8 cellular contexts compared by ENCODE assay signal in genomic region chr14:54650331-54651017, GRCh38.
DNase-seq lines count a peak whose midpoint lies in the region; ATAC-seq and TF ChIP-seq lines count a peak whose summit lies in the region.

No MANE protein-coding gene starts in this region.

- ATAC-seq in heart left ventricle (peak in 3 of 4 donors; percentile 12 to 33 (median 16)), HG02798 (IDR thresholded peaks at IDR 0.05; ENCODE audit: poor library complexity, unreplicated experiment) (no peak)

- 21 to 24% (median 22%) methylated on average over 11 of the region's 11 CpGs for WGBS in heart left ventricle, 4 donors

- POLR2A ChIA-PET in GM10248 (lab: Yijun Ruan, JAX) = no interaction called here

- H3K4me3 Mint-ChIP-seq in Calu3 (ENCODE audit: low read depth, unreplicated experiment) = peak overlapping the region; percentile 33

- no peak for TF ChIP-seq CTCF in Calu3 (IDR thresholded peaks at IDR 0.05; ENCODE audit: unreplicated experiment)
- no peak for TF ChIP-seq CTCF in heart left ventricle (IDR thresholded peaks at IDR 0.05)
- no peak for TF ChIP-seq CTCF in GM10248 (IDR thresholded peaks at IDR 0.05; ENCODE audit: control extremely low read depth, extremely low read depth, low read depth, missing control alignments)

- H3K36me3 ChIP-seq in heart left ventricle = no peaks in the 10 kb centered on the region

- CTCF ChIA-PET in Calu3 (lab: Charles Lee) = no interaction called here
- CTCF ChIA-PET in GM10248 (lab: Yijun Ruan, JAX) = interaction anchor here (1.0 to 2.3 kb wide), 3 partner anchors 14 to 23 kb away, joined by 3 to 8 read pairs (median 3); no protein-coding TSS in a partner anchor

- H3K9me3 Mint-ChIP-seq in Calu3 (ENCODE audit: low read depth, unreplicated experiment) = no peaks in the 10 kb centered on the region

- no peaks in the 10 kb centered on the region for H3K36me3 Mint-ChIP-seq in Calu3 (ENCODE audit: insufficient read depth, unreplicated experiment)

- intact Hi-C loops in Calu3 (cut with micrococcal nuclease; ENCODE audit: unreplicated experiment) (no loop called here), heart left ventricle (cut with DNase I) (loop anchor here in 6 of 10 donors (2.0 to 5.0 kb wide), 4 partner anchors 34 to 83 kb away; partner anchors contain the start of gene SAMD4A (in 3 of the 6))

- peaks cover 33% of the 10 kb centered on the region for H3K4me1 Mint-ChIP-seq in Calu3 (ENCODE audit: low read depth, unreplicated experiment)

- no peak for DNase-seq in Calu3
- DNase-seq in T1000 (lab: John Stamatoyannopoulos, UW) = peak; percentile 23
- peak in 3 of 5 donors; percentile 51 to 55 (median 54) for DNase-seq in heart left ventricle
- peak; percentile 81 for DNase-seq in pulmonary artery endothelial cell (ENCODE audit: low read depth, low spot score)
- DNase-seq in activated CD4-positive, CD25-positive, alpha-beta regulatory T cell treated with anti-CD3 and anti-CD28 coated beads, Interleukin-2, amount 50 U/mL, for 72 hours = no peak
- DNase-seq in GM10248 (ENCODE audit: extremely low spot score) = no peak
- no peak for DNase-seq in HPDE6-E6E7 (ENCODE audit: extremely low spot score)

- H3K9me3 ChIP-seq in heart left ventricle = no peaks in the 10 kb centered on the region

- no peaks in the 10 kb centered on the region for H3K27me3 Mint-ChIP-seq in Calu3 (ENCODE audit: unreplicated experiment)

- peak overlapping the region; percentile 39 for H3K27ac Mint-ChIP-seq in Calu3 (ENCODE audit: unreplicated experiment)

- peak overlapping the region in 1 of 12 donors; percentile 23 for H3K4me3 ChIP-seq in heart left ventricle

- H3K27me3 ChIP-seq in heart left ventricle = no peaks in the 10 kb centered on the region

- no peak for TF ChIP-seq POLR2A in heart left ventricle (IDR thresholded peaks at IDR 0.05)

- peaks cover 19 to 97% (median 73%) of the 10 kb centered on the region in 12 donors for H3K4me1 ChIP-seq in heart left ventricle

- no TSS peak for BruUV-seq in Calu3 (replicated peaks; lab: Mats Ljungman, UMichigan)

- H3K27ac ChIP-seq in heart left ventricle = peak overlapping the region; percentile 82 to 90 (median 86)

Comparison
In these comparisons a context has a peak if more than half of its experiments do, and no peak if none do; other contexts are left out.
1. DNase-seq: peak in T1000 (single experiment), heart left ventricle (3 of 5) and pulmonary artery endothelial cell (single experiment); none in Calu3 (single experiment), activated CD4-positive, CD25-positive, alpha-beta regulatory T cell treated with anti-CD3 and anti-CD28 coated beads, Interleukin-2, amount 50 U/mL, for 72 hours (single experiment), GM10248 (single experiment) and HPDE6-E6E7 (single experiment).